ENCODE assay signal across 2 cellular contexts in genomic region chr2:47897191-47897955, GRCh38.
TF ChIP-seq lines count a peak whose summit lies in the region.

No MANE protein-coding gene starts in this region.

TF ChIP-seq in SK-N-SH, 30 proteins besides CTCF, POLR2A, EP300 and RAD21:
- no peak for TF ChIP-seq REST (IDR thresholded peaks at IDR 0.05; ENCODE audit: low read depth, low read length)
- no peak for TF ChIP-seq MEF2A (IDR thresholded peaks at IDR 0.05; ENCODE audit: borderline replicate concordance, low read depth)
- no peak for TF ChIP-seq SMC3 (IDR thresholded peaks at IDR 0.05; ENCODE audit: low read depth, low read length)
- TF ChIP-seq GATA2 (CRISPR knock-in tag; IDR thresholded peaks at IDR 0.05), result no peak
- TF ChIP-seq RCOR1 (IDR thresholded peaks at IDR 0.05; ENCODE audit: low read length), result no peak
- no peak for TF ChIP-seq NRF1 (IDR thresholded peaks at IDR 0.05; ENCODE audit: low read depth, low read length)
- no peak for TF ChIP-seq USF2 (IDR thresholded peaks at IDR 0.05; ENCODE audit: borderline replicate concordance, low read depth, low read length)
- TF ChIP-seq FOXM1 (IDR thresholded peaks at IDR 0.05; ENCODE audit: low read depth), result no peak
- TF ChIP-seq IRF3 (IDR thresholded peaks at IDR 0.05; ENCODE audit: low read depth, low read length), result no peak
- TF ChIP-seq ELF1 (IDR thresholded peaks at IDR 0.05), result no peak
- TF ChIP-seq POLR2AphosphoS5 (IDR thresholded peaks at IDR 0.05; ENCODE audit: low read depth, low read length), result no peak
- no peak for TF ChIP-seq GABPA (IDR thresholded peaks at IDR 0.05; ENCODE audit: low read depth)
- no peak for TF ChIP-seq JUND (IDR thresholded peaks at IDR 0.05)
- TF ChIP-seq EZH2phosphoT487 (IDR thresholded peaks at IDR 0.05; ENCODE audit: borderline replicate concordance, low read depth), result no peak
- no peak for TF ChIP-seq MXI1 (IDR thresholded peaks at IDR 0.05; ENCODE audit: low read depth, low read length)

TF ChIP-seq in SK-N-SH treated with all-trans-retinoic acid at 6 μM for 48 hours, 23 proteins besides CTCF, POLR2A, EP300 and RAD21:
- TF ChIP-seq POU6F1 (CRISPR knock-in tag; IDR thresholded peaks at IDR 0.05; ENCODE audit: borderline replicate concordance, low read depth), result no peak
